Comparison of ENCODE assay signal across 9 cellular contexts in the genomic region with DNA sequence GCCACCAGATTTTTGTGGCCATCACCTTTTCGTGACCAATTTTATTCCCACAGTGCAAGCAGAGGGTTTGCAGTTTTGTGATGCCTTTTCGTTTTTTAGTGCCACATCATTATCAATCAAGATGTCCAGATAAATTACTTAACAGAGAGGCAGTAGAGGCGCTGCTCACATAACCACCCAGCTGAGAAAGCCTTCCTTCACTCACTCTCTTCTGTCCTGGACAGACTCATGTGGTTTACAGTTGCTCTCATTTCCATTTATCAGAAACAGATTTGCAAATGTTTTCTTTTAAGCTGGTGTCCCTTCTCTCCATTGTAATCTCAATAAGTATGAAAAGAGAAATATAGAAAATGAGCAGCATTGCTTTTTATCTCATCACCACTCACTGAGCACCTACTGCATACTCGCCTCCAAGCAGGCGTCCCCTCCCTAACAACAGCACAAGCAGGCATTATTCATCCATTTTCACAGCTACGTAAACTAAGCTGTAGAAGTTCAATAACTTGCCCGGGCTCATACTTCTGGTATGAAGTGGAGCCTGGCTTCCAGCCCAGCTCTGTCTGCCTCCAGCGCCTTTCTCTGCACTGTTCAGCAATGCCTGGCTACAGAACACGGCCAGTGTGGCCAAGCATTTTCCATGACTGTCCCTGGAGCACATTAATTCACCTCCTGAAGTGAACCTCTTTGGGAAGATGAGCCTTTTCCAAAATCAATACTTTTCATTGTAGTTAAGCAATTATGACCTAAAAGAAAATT. TPM values are rescaled to one million over a fixed set of nuclear protein-coding genes. Genes with fewer than 3 reads are reported as not detected.
A peak's percentile ranks its signal among the peaks of the same experiment; 100 is the strongest.
DNase-seq lines count a peak whose midpoint lies in the region; ATAC-seq and TF ChIP-seq lines count a peak whose summit lies in the region.
"Had no signal": no experiment of that assay in that cellular context is flagged by ENCODE, and none has a peak within 500 bp of the region (broad histone marks: within the 10 kb centered on the region; RNA-seq: fewer than 3 reads in every experiment).

No MANE protein-coding gene starts in this region.

- no peaks in the 10 kb centered on the region for H3K9me3 Mint-ChIP-seq in GM23338
- H3K9me3 Mint-ChIP-seq: activated B cell treated with CpG ODN at 0.5 μM for 24 hours had no signal

- H3K36me3 Mint-ChIP-seq in GM23338 (ENCODE audit: low read depth): no peaks in the 10 kb centered on the region

- no peak overlapping the region for H3K9ac ChIP-seq in skeletal muscle tissue (ENCODE audit: low read depth in 1 of 3, low read length in 3 of 3)

- H3K4me3 Mint-ChIP-seq in GM23338: no peak overlapping the region
- H3K4me3 Mint-ChIP-seq: activated B cell treated with CpG ODN at 0.5 μM for 24 hours had no signal

- H3K4me1 Mint-ChIP-seq in GM23338: peaks cover 7% of the 10 kb centered on the region

- no peak overlapping the region for H3K27ac ChIP-seq in GM23338 (ENCODE audit: low read depth)
- peak overlapping the region; percentile 85 for H3K27ac ChIP-seq in left ventricle myocardium inferior (replicated peaks)
- H3K27ac ChIP-seq in skeletal muscle tissue (ENCODE audit: low read depth, low read length): peak overlapping the region; percentile 11

- H4K20me1 ChIP-seq in GM23338 (replicated peaks; ENCODE audit: insufficient read depth): no peaks in the 10 kb centered on the region

- 0 out of 2 replicates have a peak overlapping the region, but pooled peaks have one; percentile 34 for H2AFZ ChIP-seq in GM23338

- H3K4me1 ChIP-seq in GM23338 (ENCODE audit: insufficient read depth) (peaks cover 8% of the 10 kb centered on the region), left ventricle myocardium inferior (peaks cover 38% of the 10 kb centered on the region), skeletal muscle tissue (ENCODE audit: control insufficient read depth in 3 of 3, insufficient read depth in 3 of 3, low read length in 3 of 3) (peaks cover 24 to 36% (median 28%) of the 10 kb centered on the region in 3 donors)

- TF ChIP-seq CTCF in GM23338 (conservative IDR thresholded peaks at IDR 0.05; ENCODE audit: low read depth in 2 of 2) (no peak), left ventricle myocardium inferior (IDR thresholded peaks at IDR 0.05; ENCODE audit: borderline replicate concordance) (no peak)

- DNase-seq in GM23338 (ENCODE audit: low spot score): no peak
- DNase-seq in amniotic stem cell (lab: John Stamatoyannopoulos, UW): peak; percentile 92
- DNase-seq in left ventricle myocardium inferior: peak; percentile 89
- DNase-seq in NCI-H187 treated with DMSO at 0.1 percent for 48 hours (lab: John Stamatoyannopoulos, UW): no peak
- DNase-seq in activated CD4-positive, alpha-beta T cell treated with anti-CD3 and anti-CD28 coated beads for 48 hours: no peak
- DNase-seq: activated B cell treated with CpG ODN at 0.5 μM for 24 hours had no signal

- H3K4me2 ChIP-seq in GM23338: no peak overlapping the region

- no peak overlapping the region for H3K4me3 ChIP-seq in GM23338
- peak overlapping the region; percentile 0 for H3K4me3 ChIP-seq in left ventricle myocardium inferior
- H3K4me3 ChIP-seq in skeletal muscle tissue (ENCODE audit: low read length in 3 of 3): peak overlapping the region in 1 of 3 donors; percentile 30

- H3K27ac Mint-ChIP-seq in GM23338: no peak overlapping the region
- H3K27ac Mint-ChIP-seq: activated B cell treated with CpG ODN at 0.5 μM for 24 hours had no signal

- H3K27me3 ChIP-seq in GM23338 (ENCODE audit: insufficient read depth): no peaks in the 10 kb centered on the region
- no peaks in the 10 kb centered on the region for H3K27me3 ChIP-seq in left ventricle myocardium inferior (ENCODE audit: low read depth)
- no peaks in the 10 kb centered on the region for H3K27me3 ChIP-seq in skeletal muscle tissue (ENCODE audit: control insufficient read depth in 3 of 3, insufficient read depth in 3 of 3, low read length in 3 of 3)

- no peak for ATAC-seq in GM23338
- no peak for ATAC-seq in HG03045 (IDR thresholded peaks at IDR 0.05; ENCODE audit: unreplicated experiment)
- ATAC-seq in HG03378 (IDR thresholded peaks at IDR 0.05; ENCODE audit: unreplicated experiment): no peak

- H3K27me3 Mint-ChIP-seq in GM23338 (ENCODE audit: insufficient read depth, low read depth, poor library complexity): no peaks in the 10 kb centered on the region
- H3K27me3 Mint-ChIP-seq: activated B cell treated with CpG ODN at 0.5 μM for 24 hours had no signal

- H3K36me3 ChIP-seq in GM23338 (ENCODE audit: insufficient read depth): no peaks in the 10 kb centered on the region
- H3K36me3 ChIP-seq in left ventricle myocardium inferior: no peaks in the 10 kb centered on the region
- no peaks in the 10 kb centered on the region for H3K36me3 ChIP-seq in skeletal muscle tissue (ENCODE audit: control insufficient read depth in 3 of 3, insufficient read depth in 3 of 3, low read length in 3 of 3)

- no peaks in the 10 kb centered on the region for H3K79me2 ChIP-seq in GM23338 (replicated peaks; ENCODE audit: insufficient read depth)

- intact Hi-C loops in left ventricle myocardium inferior (cut with micrococcal nuclease): no loop called here

- H3F3A ChIP-seq in GM23338 (replicated peaks; ENCODE audit: low read depth): no peaks in the 10 kb centered on the region

- 0 out of 2 replicates have a peak, but pooled peaks cover 18% of the 10 kb centered on the region for H3K9me2 ChIP-seq in GM23338 (ENCODE audit: insufficient read depth)

- H3K9me3 ChIP-seq in left ventricle myocardium inferior (replicated peaks) (no peaks in the 10 kb centered on the region), skeletal muscle tissue (ENCODE audit: control insufficient read depth in 3 of 3, low read length in 3 of 3) (no peaks in the 10 kb centered on the region)

TF ChIP-seq in GM23338, 12 proteins besides CTCF, POLR2A, EP300 and RAD21 (continues in another document):
- TF ChIP-seq POLR2AphosphoS5 (IDR thresholded peaks at IDR 0.05; ENCODE audit: low read depth): no peak
- TF ChIP-seq, protein P1, sequence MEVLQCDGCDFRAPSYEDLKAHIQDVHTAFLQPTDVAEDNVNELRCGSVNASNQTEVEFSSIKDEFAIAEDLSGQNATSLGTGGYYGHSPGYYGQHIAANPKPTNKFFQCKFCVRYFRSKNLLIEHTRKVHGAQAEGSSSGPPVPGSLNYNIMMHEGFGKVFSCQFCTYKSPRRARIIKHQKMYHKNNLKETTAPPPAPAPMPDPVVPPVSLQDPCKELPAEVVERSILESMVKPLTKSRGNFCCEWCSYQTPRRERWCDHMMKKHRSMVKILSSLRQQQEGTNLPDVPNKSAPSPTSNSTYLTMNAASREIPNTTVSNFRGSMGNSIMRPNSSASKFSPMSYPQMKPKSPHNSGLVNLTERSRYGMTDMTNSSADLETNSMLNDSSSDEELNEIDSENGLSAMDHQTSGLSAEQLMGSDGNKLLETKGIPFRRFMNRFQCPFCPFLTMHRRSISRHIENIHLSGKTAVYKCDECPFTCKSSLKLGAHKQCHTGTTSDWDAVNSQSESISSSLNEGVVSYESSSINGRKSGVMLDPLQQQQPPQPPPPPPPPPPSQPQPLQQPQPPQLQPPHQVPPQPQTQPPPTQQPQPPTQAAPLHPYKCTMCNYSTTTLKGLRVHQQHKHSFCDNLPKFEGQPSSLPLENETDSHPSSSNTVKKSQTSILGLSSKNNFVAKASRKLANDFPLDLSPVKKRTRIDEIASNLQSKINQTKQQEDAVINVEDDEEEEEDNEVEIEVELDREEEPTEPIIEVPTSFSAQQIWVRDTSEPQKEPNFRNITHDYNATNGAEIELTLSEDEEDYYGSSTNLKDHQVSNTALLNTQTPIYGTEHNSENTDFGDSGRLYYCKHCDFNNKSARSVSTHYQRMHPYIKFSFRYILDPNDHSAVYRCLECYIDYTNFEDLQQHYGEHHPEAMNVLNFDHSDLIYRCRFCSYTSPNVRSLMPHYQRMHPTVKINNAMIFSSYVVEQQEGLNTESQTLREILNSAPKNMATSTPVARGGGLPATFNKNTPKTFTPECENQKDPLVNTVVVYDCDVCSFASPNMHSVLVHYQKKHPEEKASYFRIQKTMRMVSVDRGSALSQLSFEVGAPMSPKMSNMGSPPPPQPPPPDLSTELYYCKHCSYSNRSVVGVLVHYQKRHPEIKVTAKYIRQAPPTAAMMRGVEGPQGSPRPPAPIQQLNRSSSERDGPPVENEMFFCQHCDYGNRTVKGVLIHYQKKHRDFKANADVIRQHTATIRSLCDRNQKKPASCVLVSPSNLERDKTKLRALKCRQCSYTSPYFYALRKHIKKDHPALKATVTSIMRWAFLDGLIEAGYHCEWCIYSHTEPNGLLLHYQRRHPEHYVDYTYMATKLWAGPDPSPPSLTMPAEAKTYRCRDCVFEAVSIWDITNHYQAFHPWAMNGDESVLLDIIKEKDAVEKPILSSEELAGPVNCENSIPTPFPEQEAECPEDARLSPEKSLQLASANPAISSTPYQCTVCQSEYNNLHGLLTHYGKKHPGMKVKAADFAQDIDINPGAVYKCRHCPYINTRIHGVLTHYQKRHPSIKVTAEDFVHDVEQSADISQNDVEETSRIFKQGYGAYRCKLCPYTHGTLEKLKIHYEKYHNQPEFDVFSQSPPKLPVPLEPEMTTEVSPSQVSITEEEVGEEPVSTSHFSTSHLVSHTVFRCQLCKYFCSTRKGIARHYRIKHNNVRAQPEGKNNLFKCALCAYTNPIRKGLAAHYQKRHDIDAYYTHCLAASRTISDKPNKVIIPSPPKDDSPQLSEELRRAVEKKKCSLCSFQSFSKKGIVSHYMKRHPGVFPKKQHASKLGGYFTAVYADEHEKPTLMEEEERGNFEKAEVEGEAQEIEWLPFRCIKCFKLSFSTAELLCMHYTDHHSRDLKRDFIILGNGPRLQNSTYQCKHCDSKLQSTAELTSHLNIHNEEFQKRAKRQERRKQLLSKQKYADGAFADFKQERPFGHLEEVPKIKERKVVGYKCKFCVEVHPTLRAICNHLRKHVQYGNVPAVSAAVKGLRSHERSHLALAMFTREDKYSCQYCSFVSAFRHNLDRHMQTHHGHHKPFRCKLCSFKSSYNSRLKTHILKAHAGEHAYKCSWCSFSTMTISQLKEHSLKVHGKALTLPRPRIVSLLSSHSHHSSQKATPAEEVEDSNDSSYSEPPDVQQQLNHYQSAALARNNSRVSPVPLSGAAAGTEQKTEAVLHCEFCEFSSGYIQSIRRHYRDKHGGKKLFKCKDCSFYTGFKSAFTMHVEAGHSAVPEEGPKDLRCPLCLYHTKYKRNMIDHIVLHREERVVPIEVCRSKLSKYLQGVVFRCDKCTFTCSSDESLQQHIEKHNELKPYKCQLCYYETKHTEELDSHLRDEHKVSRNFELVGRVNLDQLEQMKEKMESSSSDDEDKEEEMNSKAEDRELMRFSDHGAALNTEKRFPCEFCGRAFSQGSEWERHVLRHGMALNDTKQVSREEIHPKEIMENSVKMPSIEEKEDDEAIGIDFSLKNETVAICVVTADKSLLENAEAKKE (CRISPR knock-in tag; IDR thresholded peaks at IDR 0.05): no peak
- no peak for TF ChIP-seq CREB1 (CRISPR knock-in tag; IDR thresholded peaks at IDR 0.05; ENCODE audit: low read depth)
- no peak for TF ChIP-seq EZH2phosphoT487 (IDR thresholded peaks at IDR 0.05; ENCODE audit: unreplicated experiment)
- TF ChIP-seq ZNF114 (CRISPR knock-in tag; IDR thresholded peaks at IDR 0.05): no peak
- TF ChIP-seq NANOG (IDR thresholded peaks at IDR 0.05; ENCODE audit: borderline replicate concordance): no peak

RNA-seq across cellular contexts. Expression of gene KATNAL1, which starts 34.6 kb away (rescaled TPM):
- 11.5 and 14.3 TPM in 2 replicates for total RNA-seq in GM23338 (2014; rRNA removed; shearing (Covaris generic))
- 6.0 and 6.1 TPM in 2 replicates for polyA plus RNA-seq in GM23338 (2016; fragmentation: Nextera tagmentation; extraction: Ambion mirVana)
- total RNA-seq in left ventricle myocardium inferior (46.9 TPM), skeletal muscle tissue (16.2 TPM)

Comparison
In these comparisons a context has a peak if more than half of its experiments do, and no peak if none do; other contexts are left out.
1. DNase-seq: peak in amniotic stem cell (single experiment) and left ventricle myocardium inferior (single experiment); none in GM23338 (single experiment), NCI-H187 treated with DMSO at 0.1 percent for 48 hours (single experiment) and activated CD4-positive, alpha-beta T cell treated with anti-CD3 and anti-CD28 coated beads for 48 hours (single experiment).